ENCODE assay signal across 21 cellular contexts in the genomic region with DNA sequence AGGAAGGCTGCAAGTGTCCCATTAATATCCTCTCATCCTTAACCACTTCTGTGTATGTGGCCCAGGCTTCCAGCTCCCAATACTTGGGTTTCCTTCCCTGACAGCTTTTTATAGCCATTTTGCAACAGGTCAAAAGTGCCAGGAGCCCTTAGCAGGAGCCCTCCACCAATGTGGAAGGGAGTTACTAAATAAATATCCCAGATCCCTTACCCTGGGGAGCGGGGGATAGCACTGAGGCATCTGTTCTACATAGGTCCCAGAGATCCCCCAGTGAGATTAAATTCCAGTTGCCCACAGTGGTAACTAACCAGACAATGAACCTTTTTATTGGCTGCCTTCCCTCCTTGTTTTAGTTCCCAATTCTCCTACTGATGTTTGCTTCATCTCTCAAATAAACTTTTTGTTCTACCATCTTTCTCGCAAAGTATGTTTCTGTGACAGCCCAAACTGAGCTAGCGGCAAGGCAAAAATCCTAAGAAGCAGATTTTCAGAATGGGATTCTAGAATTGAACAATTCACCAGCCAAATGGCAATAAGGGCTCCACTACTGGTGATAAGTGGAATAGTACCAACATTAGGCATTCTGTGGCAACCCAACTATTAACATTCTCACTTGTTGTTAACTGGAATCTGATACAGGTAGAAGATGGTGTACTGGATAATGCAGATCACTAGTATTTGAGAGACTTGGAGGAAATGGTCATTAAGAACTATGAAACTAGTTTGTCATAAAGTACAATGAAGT.
DNase-seq lines count a peak whose midpoint lies in the region; ATAC-seq and TF ChIP-seq lines count a peak whose summit lies in the region.
"Had no signal": no experiment of that assay in that cellular context is flagged by ENCODE, and none has a peak within 500 bp of the region (broad histone marks: within the 10 kb centered on the region; RNA-seq: fewer than 3 reads in every experiment).

No MANE protein-coding gene starts in this region.

- no peak overlapping the region for H3K4ac ChIP-seq in mesendoderm (ENCODE audit: low read depth, low read length)

- no peak overlapping the region for H3K56ac ChIP-seq in mesendoderm (ENCODE audit: low read length)

- 0 out of 2 replicates have a peak, but pooled peaks have one; percentile 6 for TF ChIP-seq CTCF in AG04450 (IDR thresholded peaks at IDR 0.05; ENCODE audit: low read depth, low read length)
- peak in 2 of 3 experiments; percentile 6 to 16; a peak in 1 of 6 replicates for TF ChIP-seq CTCF in HCT116 (IDR thresholded peaks at IDR 0.05 in 2 of 3, conservative IDR thresholded peaks at IDR 0.05 in 1 of 3; ENCODE audit: borderline replicate concordance in 1 of 3, insufficient read depth in 1 of 3, low read depth in 2 of 3, low read length in 2 of 3)
- TF ChIP-seq CTCF in brain microvascular endothelial cell (IDR thresholded peaks at IDR 0.05; ENCODE audit: low read depth, low read length, missing control alignments) = no peak
- TF ChIP-seq CTCF in esophagus squamous epithelium (IDR thresholded peaks at IDR 0.05) = no peak
- no peak for TF ChIP-seq CTCF in nephron progenitor cell (IDR thresholded peaks at IDR 0.05)
- no peak for TF ChIP-seq CTCF in colonic mucosa (IDR thresholded peaks at IDR 0.05)

- H3K4me1 ChIP-seq in HCT116 (ENCODE audit: control insufficient read depth in 1 of 2, insufficient read depth in 2 of 2, low read length in 2 of 2) = no peaks in the 10 kb centered on the region
- H3K4me1 ChIP-seq in mesendoderm (ENCODE audit: control insufficient read depth, low read depth, low read length) = peaks cover 2% of the 10 kb centered on the region
- peaks cover 0 to 9% (median 0%) of the 10 kb centered on the region in 3 donors for H3K4me1 ChIP-seq in esophagus squamous epithelium
- H3K4me1 ChIP-seq in colonic mucosa = no peaks in the 10 kb centered on the region
- H3K4me1 ChIP-seq: testis had no signal

- H4K8ac ChIP-seq in mesendoderm (ENCODE audit: low read depth, low read length) = no peak overlapping the region

- RAD21 ChIA-PET in HCT116 (lab: Charles Lee; ENCODE audit: low non-redundant PET in 1 of 2, low total read pairs in 2 of 2, uncharacterized antibody in 2 of 2, unreplicated experiment in 2 of 2) = no interaction called here

- no peak overlapping the region for H2BK15ac ChIP-seq in mesendoderm (replicated peaks; ENCODE audit: low read depth)

- no peak overlapping the region for H3K4me2 ChIP-seq in HCT116 (ENCODE audit: low read length)
- no peak overlapping the region for H3K4me2 ChIP-seq in mesendoderm (ENCODE audit: low read length)

- no peak overlapping the region for H2BK120ac ChIP-seq in mesendoderm (ENCODE audit: low read depth, low read length)

- DNase-seq in AG04450 (ENCODE audit: low read depth, low spot score) (no peak), HCT116 (ENCODE audit: low read depth, low spot score) (no peak), brain microvascular endothelial cell (peak; percentile 38), mesendoderm (peak; percentile 72), esophagus squamous epithelium (lab: John Stamatoyannopoulos, UW) (no peak), NCI-H2029 treated with DMSO at 0.1 percent for 48 hours (lab: John Stamatoyannopoulos, UW) (no peak), nephron progenitor cell (no peak), colonic mucosa (no peak)
- DNase-seq: activated CD4-positive, alpha-beta memory T cell treated with anti-CD3 and anti-CD28 coated beads for 36 hours; activated naive CD8-positive, alpha-beta T cell treated with anti-CD3 and anti-CD28 coated beads, Interleukin-2, amount 10 ng/mL, durations not matched to agents 7 days and 5 days; activated T-cell treated with anti-CD3 and anti-CD28 coated beads, Interleukin-2, amount 50 U/mL, for 48 hours; AML-193; glutamatergic neuron; NCI-H187 treated with DMSO at 0.1 percent for 48 hours; NCI-H524 treated with DMSO at 0.1 percent for 48 hours; stimulated activated CD4-positive, alpha-beta T cell treated with anti-CD3 and anti-CD28 coated beads, Interleukin-4, amount 100 ng/mL, for 24 hours; stimulated activated CD8-positive, alpha-beta memory T cell treated with anti-CD3 and anti-CD28 coated beads, Interleukin-4, amount 100 ng/mL, for 48 hours; testis had no signal

- H3K9me3 Mint-ChIP-seq in nephron progenitor cell = no peaks in the 10 kb centered on the region

- BruUV-seq in HCT116 (replicated peaks; lab: Mats Ljungman, UMichigan) = no TSS peak

- H3K27ac ChIP-seq in AG04450 (ENCODE audit: low read depth, low read length) (peak overlapping the region; percentile 25), HCT116 (ENCODE audit: low read depth, low read length) (no peak overlapping the region), brain microvascular endothelial cell (peak overlapping the region; percentile 16), mesendoderm (ENCODE audit: low read depth, low read length) (no peak overlapping the region), esophagus squamous epithelium (no peak overlapping the region), colonic mucosa (no peak overlapping the region)
- H3K27ac ChIP-seq: SK-N-MC, testis had no signal

- H4K20me1 ChIP-seq in HCT116 (ENCODE audit: insufficient read depth) = no peaks in the 10 kb centered on the region

- no peak for TF ChIP-seq RAD21 in HCT116 (IDR thresholded peaks at IDR 0.05; ENCODE audit: low read depth)

- H2AK5ac ChIP-seq in mesendoderm (ENCODE audit: low read length) = no peak overlapping the region

- H3K9me3 ChIP-seq in AG04450 (ENCODE audit: control insufficient read depth, insufficient read depth, low read length) (no peaks in the 10 kb centered on the region), HCT116 (ENCODE audit: control insufficient read depth in 1 of 2, insufficient read depth in 1 of 2, low read depth in 1 of 2, low read length in 2 of 2) (no peaks in the 10 kb centered on the region), esophagus squamous epithelium (no peaks in the 10 kb centered on the region), colonic mucosa (no peaks in the 10 kb centered on the region)
- H3K9me3 ChIP-seq: testis had no signal

- H3K4me3 Mint-ChIP-seq in nephron progenitor cell = no peak overlapping the region
- H3K4me3 Mint-ChIP-seq: activated CD4-positive, alpha-beta memory T cell treated with anti-CD3 and anti-CD28 coated beads for 36 hours; activated naive CD8-positive, alpha-beta T cell treated with anti-CD3 and anti-CD28 coated beads, Interleukin-2, amount 10 ng/mL, durations not matched to agents 7 days and 5 days; mesothelial cell of epicardium had no signal

- H2BK5ac ChIP-seq in mesendoderm (ENCODE audit: low read length) = no peak overlapping the region

- no peak for TF ChIP-seq POLR2A in HCT116 (IDR thresholded peaks at IDR 0.05; ENCODE audit: borderline replicate concordance, extremely low read depth, insufficient read depth, insufficient read length)
- no peak for TF ChIP-seq POLR2A in esophagus squamous epithelium (IDR thresholded peaks at IDR 0.05)

- whole genome bisulfite sequencing in mesendoderm (ENCODE audit: extremely low coverage, insufficient coverage, low lambda C conversion rate) = no CpG with 5 or more reads among the region's 3 CpGs
- WGBS in esophagus squamous epithelium, 2 donors = 80 to 82% methylated on average over 2 to 3 of the region's 3 CpGs

- H3K18ac ChIP-seq in mesendoderm (ENCODE audit: low read length) = no peak overlapping the region

- H3K23ac ChIP-seq in mesendoderm (ENCODE audit: low read length) = no peak overlapping the region

- CTCF ChIA-PET in AG04450 (lab: Charles Lee) (no interaction called here), HCT116 (lab: Charles Lee) (interaction anchor here (0.6 kb wide), 1 partner anchor 23 kb away, joined by 3 read pairs; no protein-coding TSS in a partner anchor)

- POLR2A ChIA-PET in AG04450 (lab: Yijun Ruan, JAX) = interaction anchor here (0.7 kb wide), 1 partner anchor 28 kb away, joined by 3 read pairs; no protein-coding TSS in a partner anchor
- POLR2A ChIA-PET in HCT116 (lab: Charles Lee) = no interaction called here

- H3K36me3 ChIP-seq in HCT116 (ENCODE audit: control insufficient read depth in 1 of 2, insufficient read depth in 2 of 2, low read length in 2 of 2) = no peaks in the 10 kb centered on the region
- no peaks in the 10 kb centered on the region for H3K36me3 ChIP-seq in brain microvascular endothelial cell (replicated peaks)
- H3K36me3 ChIP-seq in mesendoderm (ENCODE audit: control insufficient read depth, insufficient read depth, low read length) = no peaks in the 10 kb centered on the region
- H3K36me3 ChIP-seq in esophagus squamous epithelium = no peaks in the 10 kb centered on the region
- H3K36me3 ChIP-seq in colonic mucosa = no peaks in the 10 kb centered on the region

- no peaks in the 10 kb centered on the region for H3K79me1 ChIP-seq in mesendoderm (ENCODE audit: low read length)

- intact Hi-C loops in HCT116 (cut with micrococcal nuclease) = no loop called here
- intact Hi-C loops in esophagus squamous epithelium (cut with DNase I) = no loop called here
- intact Hi-C loops in colonic mucosa (cut with DNase I) = no loop called here

- H3K27me3 Mint-ChIP-seq in nephron progenitor cell (ENCODE audit: low read depth, poor library complexity) = peaks cover 3% of the 10 kb centered on the region

- H3K4me1 Mint-ChIP-seq in nephron progenitor cell = peaks cover 19% of the 10 kb centered on the region
- H3K4me1 Mint-ChIP-seq: activated naive CD8-positive, alpha-beta T cell treated with anti-CD3 and anti-CD28 coated beads, Interleukin-2, amount 10 ng/mL, durations not matched to agents 7 days and 5 days; mesothelial cell of epicardium had no signal

- H3K4me3 ChIP-seq in AG04450 (ENCODE audit: low read depth, low read length) = no peak overlapping the region
- H3K4me3 ChIP-seq in HCT116 (replicated peaks in 1 of 2; ENCODE audit: low read depth in 1 of 2, low read length in 2 of 2) = no peak overlapping the region
- no peak overlapping the region for H3K4me3 ChIP-seq in brain microvascular endothelial cell (ENCODE audit: low read depth, low read length)
- H3K4me3 ChIP-seq in mesendoderm (ENCODE audit: low read length) = no peak overlapping the region
- no peak overlapping the region for H3K4me3 ChIP-seq in esophagus squamous epithelium
- H3K4me3 ChIP-seq in colonic mucosa = no peak overlapping the region
- H3K4me3 ChIP-seq: SK-N-MC, testis had no signal

- no peaks in the 10 kb centered on the region for H3K9me2 ChIP-seq in HCT116 (ENCODE audit: insufficient read depth)

- no peak overlapping the region for H4K5ac ChIP-seq in mesendoderm (ENCODE audit: low read length)

- H2AFZ ChIP-seq in HCT116 (ENCODE audit: low read depth, low read length, poor library complexity, severe bottlenecking) = no peak overlapping the region

- H3K79me2 ChIP-seq in HCT116 (ENCODE audit: insufficient read depth, low read length) (no peaks in the 10 kb centered on the region), mesendoderm (ENCODE audit: control insufficient read depth, insufficient read depth, low read length) (no peaks in the 10 kb centered on the region)

- no peak overlapping the region for H3K27ac Mint-ChIP-seq in nephron progenitor cell
- H3K27ac Mint-ChIP-seq: activated CD4-positive, alpha-beta memory T cell treated with anti-CD3 and anti-CD28 coated beads for 36 hours; activated naive CD8-positive, alpha-beta T cell treated with anti-CD3 and anti-CD28 coated beads, Interleukin-2, amount 10 ng/mL, durations not matched to agents 7 days and 5 days; mesothelial cell of epicardium had no signal

- H3K27me3 ChIP-seq in AG04450 (ENCODE audit: control insufficient read depth, insufficient read depth, low read length) = no peaks in the 10 kb centered on the region
- no peaks in the 10 kb centered on the region for H3K27me3 ChIP-seq in HCT116 (ENCODE audit: insufficient read depth, low read length)
- H3K27me3 ChIP-seq in brain microvascular endothelial cell (replicated peaks) = no peaks in the 10 kb centered on the region
- no peaks in the 10 kb centered on the region for H3K27me3 ChIP-seq in mesendoderm (ENCODE audit: insufficient read depth, low read length, poor library complexity)
- H3K27me3 ChIP-seq in esophagus squamous epithelium = peaks cover 0 to 12% (median 0%) of the 10 kb centered on the region in 4 donors
- H3K27me3 ChIP-seq in colonic mucosa = no peaks in the 10 kb centered on the region
- H3K27me3 ChIP-seq: testis had no signal

- peak; percentile 30; the same call in 1 of the 2 replicates for ATAC-seq in HCT116
- ATAC-seq: sciatic nerve had no signal

- H3K9ac ChIP-seq in HCT116 (ENCODE audit: low read length) = no peak overlapping the region
- H3K9ac ChIP-seq in mesendoderm (ENCODE audit: low read length) = no peak overlapping the region
- no peak overlapping the region for H3K9ac ChIP-seq in colonic mucosa (ENCODE audit: low read depth in 2 of 2, low read length in 2 of 2)

- in situ Hi-C loops in brain microvascular endothelial cell (cut with HindIII; ENCODE audit: low pct_ligation_motif_present, low sequenced_read_pairs) = no loop called here

- H3K36me3 Mint-ChIP-seq in nephron progenitor cell (ENCODE audit: low read depth) = no peaks in the 10 kb centered on the region
- H3K36me3 Mint-ChIP-seq: activated CD4-positive, alpha-beta memory T cell treated with anti-CD3 and anti-CD28 coated beads for 36 hours; mesothelial cell of epicardium had no signal

Comparison
In these comparisons a context has a peak if more than half of its experiments do, and no peak if none do; other contexts are left out.
1. DNase-seq: peak in brain microvascular endothelial cell (single experiment) and mesendoderm (single experiment); none in AG04450 (single experiment), HCT116 (single experiment), esophagus squamous epithelium (single experiment), NCI-H2029 treated with DMSO at 0.1 percent for 48 hours (single experiment), nephron progenitor cell (single experiment) and colonic mucosa (single experiment).
2. H3K27ac ChIP-seq: peak in AG04450 (single experiment) and brain microvascular endothelial cell (single experiment); none in HCT116 (single experiment), mesendoderm (single experiment), esophagus squamous epithelium (0 of 4) and colonic mucosa (single experiment).
3. CTCF ChIP-seq: peak in AG04450 (single experiment) and HCT116 (2 of 3); none in brain microvascular endothelial cell (single experiment), esophagus squamous epithelium (0 of 6), nephron progenitor cell (single experiment) and colonic mucosa (single experiment).